Comparison of ENCODE assay signal across 2 cellular contexts in the genomic region with DNA sequence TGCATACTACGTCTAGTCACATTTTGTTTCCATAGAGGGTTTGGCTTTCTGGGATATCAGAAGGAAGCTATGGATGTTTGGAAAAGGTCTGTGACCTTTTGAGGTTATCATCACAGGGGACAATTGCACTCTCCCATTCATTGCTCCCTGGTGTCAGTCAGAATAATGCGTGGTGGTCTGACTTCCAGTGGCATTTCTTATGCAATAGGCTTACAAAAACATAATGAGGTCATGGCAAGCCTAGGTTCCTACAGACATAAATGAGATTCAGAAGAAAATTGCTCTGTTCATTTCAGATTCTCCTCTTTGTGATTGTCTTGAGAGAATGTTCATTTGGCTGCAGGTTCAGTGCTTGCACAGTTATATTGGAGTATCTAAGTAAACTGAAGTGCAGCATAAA.
A peak's percentile ranks its signal among the peaks of the same experiment; 100 is the strongest.
TF ChIP-seq lines count a peak whose summit lies in the region.

No MANE protein-coding gene starts in this region.

TF ChIP-seq in IMR-90, 13 proteins besides CTCF, POLR2A, EP300 and RAD21:
- TF ChIP-seq MAFK (IDR thresholded peaks at IDR 0.05; ENCODE audit: low read depth, low read length): no peak
- TF ChIP-seq CEBPB (IDR thresholded peaks at IDR 0.05; ENCODE audit: low read depth, low read length): peak; percentile 74; the same call in 1 of the 2 replicates

TF ChIP-seq in WTC11, 78 proteins besides CTCF, POLR2A, EP300 and RAD21:
- no peak for TF ChIP-seq USF1 (CRISPR knock-in tag; IDR thresholded peaks at IDR 0.05)
- no peak for TF ChIP-seq ATF1 (CRISPR knock-in tag; IDR thresholded peaks at IDR 0.05)
- TF ChIP-seq SOX15 (CRISPR knock-in tag; IDR thresholded peaks at IDR 0.05): no peak
- no peak for TF ChIP-seq GABPB1 (CRISPR knock-in tag; IDR thresholded peaks at IDR 0.05)
- no peak for TF ChIP-seq RORB (CRISPR knock-in tag; IDR thresholded peaks at IDR 0.05)
- no peak for TF ChIP-seq NR3C1 (CRISPR knock-in tag; conservative IDR thresholded peaks at IDR 0.05; ENCODE audit: low read depth)
- no peak for TF ChIP-seq OVOL2 (CRISPR knock-in tag; IDR thresholded peaks at IDR 0.05; ENCODE audit: borderline replicate concordance)
